7 cellular contexts compared by ENCODE assay signal in genomic region chr15:30222798-30223593, GRCh38.
A peak's percentile ranks its signal among the peaks of the same experiment; 100 is the strongest.
DNase-seq lines count a peak whose midpoint lies in the region; ATAC-seq and TF ChIP-seq lines count a peak whose summit lies in the region.
"Not testable (repeated sequence)": the region's sequence is repeated elsewhere in the genome, so short reads cannot be mapped to it uniquely, and the experiment has no call there.

No MANE protein-coding gene starts in this region.

- H3K9me2 ChIP-seq in GM23338 (ENCODE audit: insufficient read depth): not testable (repeated sequence)

- not testable (repeated sequence) for DNase-seq in GM23338 (ENCODE audit: low spot score); T-helper 17 cell; activated T-cell treated with anti-CD3 and anti-CD28 coated beads, Interleukin-2, amount 50 U/mL, for 72 hours; foreskin keratinocyte; naive thymus-derived CD8-positive, alpha-beta T cell; stimulated activated naive CD8-positive, alpha-beta T cell treated with anti-CD3 and anti-CD28 coated beads, Interleukin-15, amount 100 ng/mL, for 72 hours
- DNase-seq in activated CD8-positive, alpha-beta memory T cell treated with anti-CD3 and anti-CD28 coated beads for 24 hours: peak; percentile 30

- not testable (repeated sequence) for H3K36me3 Mint-ChIP-seq in GM23338 (ENCODE audit: low read depth); T-helper 17 cell (ENCODE audit: low read depth); activated T-cell treated with anti-CD3 and anti-CD28 coated beads, Interleukin-2, amount 50 U/mL, for 72 hours (ENCODE audit: insufficient read depth in 2 of 2); naive thymus-derived CD8-positive, alpha-beta T cell

- POLR2A ChIA-PET in naive thymus-derived CD8-positive, alpha-beta T cell (lab: Charles Lee): not testable (repeated sequence)

- not testable (repeated sequence) for H3K4me2 ChIP-seq in GM23338

- H3K9me3 Mint-ChIP-seq in GM23338; activated T-cell treated with anti-CD3 and anti-CD28 coated beads, Interleukin-2, amount 50 U/mL, for 72 hours; naive thymus-derived CD8-positive, alpha-beta T cell; stimulated activated naive CD8-positive, alpha-beta T cell treated with anti-CD3 and anti-CD28 coated beads, Interleukin-15, amount 100 ng/mL, for 72 hours: not testable (repeated sequence)

- not testable (repeated sequence) for H3K27me3 Mint-ChIP-seq in GM23338 (ENCODE audit: insufficient read depth, low read depth, poor library complexity); T-helper 17 cell; activated T-cell treated with anti-CD3 and anti-CD28 coated beads, Interleukin-2, amount 50 U/mL, for 72 hours (ENCODE audit: low read depth); naive thymus-derived CD8-positive, alpha-beta T cell; stimulated activated naive CD8-positive, alpha-beta T cell treated with anti-CD3 and anti-CD28 coated beads, Interleukin-15, amount 100 ng/mL, for 72 hours

- H3K4me3 ChIP-seq in GM23338: not testable (repeated sequence)

- H3K27me3 ChIP-seq in GM23338 (ENCODE audit: insufficient read depth): peaks cover 23% of the 10 kb centered on the region
- H3K27me3 ChIP-seq in foreskin keratinocyte: not testable (repeated sequence)

- not testable (repeated sequence) for H3K4me3 Mint-ChIP-seq in GM23338; T-helper 17 cell; activated T-cell treated with anti-CD3 and anti-CD28 coated beads, Interleukin-2, amount 50 U/mL, for 72 hours; naive thymus-derived CD8-positive, alpha-beta T cell; stimulated activated naive CD8-positive, alpha-beta T cell treated with anti-CD3 and anti-CD28 coated beads, Interleukin-15, amount 100 ng/mL, for 72 hours

- H3K27ac Mint-ChIP-seq in GM23338; T-helper 17 cell; activated T-cell treated with anti-CD3 and anti-CD28 coated beads, Interleukin-2, amount 50 U/mL, for 72 hours; naive thymus-derived CD8-positive, alpha-beta T cell; stimulated activated naive CD8-positive, alpha-beta T cell treated with anti-CD3 and anti-CD28 coated beads, Interleukin-15, amount 100 ng/mL, for 72 hours: not testable (repeated sequence)

- not testable (repeated sequence) for H3F3A ChIP-seq in GM23338 (replicated peaks; ENCODE audit: low read depth)

- not testable (repeated sequence) for H3K4me1 Mint-ChIP-seq in GM23338; T-helper 17 cell; activated T-cell treated with anti-CD3 and anti-CD28 coated beads, Interleukin-2, amount 50 U/mL, for 72 hours (ENCODE audit: low read depth); naive thymus-derived CD8-positive, alpha-beta T cell; stimulated activated naive CD8-positive, alpha-beta T cell treated with anti-CD3 and anti-CD28 coated beads, Interleukin-15, amount 100 ng/mL, for 72 hours

- TF ChIP-seq CTCF in GM23338 (conservative IDR thresholded peaks at IDR 0.05; ENCODE audit: low read depth in 2 of 2); foreskin keratinocyte (conservative IDR thresholded peaks at IDR 0.05): not testable (repeated sequence)

- H3K9me3 ChIP-seq in T-helper 17 cell (ENCODE audit: control insufficient read depth, low read length, poor library complexity, severe bottlenecking): not testable (repeated sequence)

- H4K20me1 ChIP-seq in GM23338 (replicated peaks; ENCODE audit: insufficient read depth): not testable (repeated sequence)

- not testable (repeated sequence) for H3K79me2 ChIP-seq in GM23338 (replicated peaks; ENCODE audit: insufficient read depth)

- not testable (repeated sequence) for H2AFZ ChIP-seq in GM23338

- peak; percentile 24 for ATAC-seq in GM23338
- ATAC-seq in T-helper 17 cell: peak; percentile 39
- ATAC-seq in activated T-cell treated with anti-CD3 and anti-CD28 coated beads, Interleukin-2, amount 50 U/mL, for 72 hours (replicated peaks in 1 of 2): peak; percentile 30 to 37
- ATAC-seq in foreskin keratinocyte: peak; percentile 22
- ATAC-seq in naive thymus-derived CD8-positive, alpha-beta T cell: peak; percentile 48 to 53
- ATAC-seq in stimulated activated naive CD8-positive, alpha-beta T cell treated with anti-CD3 and anti-CD28 coated beads, Interleukin-15, amount 100 ng/mL, for 72 hours: peak; percentile 35

- H3K4me1 ChIP-seq in GM23338 (ENCODE audit: insufficient read depth); foreskin keratinocyte: not testable (repeated sequence)

- not testable (repeated sequence) for H3K36me3 ChIP-seq in GM23338 (ENCODE audit: insufficient read depth)

- H3K27ac ChIP-seq in GM23338 (ENCODE audit: low read depth); foreskin keratinocyte: not testable (repeated sequence)
